20 cellular contexts compared by ENCODE assay signal in the genomic region with DNA sequence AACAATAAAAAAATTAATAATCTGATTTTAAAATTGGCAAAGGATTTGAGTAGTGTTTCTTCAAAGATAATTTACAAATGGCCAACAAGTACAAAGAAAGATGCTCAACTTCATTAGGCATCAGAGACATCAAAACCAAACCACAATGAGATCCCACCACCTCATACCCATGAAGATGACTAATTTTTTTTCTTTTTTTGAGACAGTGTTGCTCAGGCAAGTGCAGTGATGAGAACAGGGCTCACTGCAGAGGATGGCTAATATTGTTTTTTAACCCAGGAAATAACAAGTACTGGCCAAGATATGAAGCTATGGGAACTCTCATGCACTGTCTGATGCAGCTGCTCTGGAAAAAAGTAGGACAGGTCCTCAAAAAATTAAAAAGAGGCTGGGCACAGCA.
"Had no signal": no experiment of that assay in that cellular context is flagged by ENCODE, and none has a peak within 500 bp of the region (broad histone marks: within the 10 kb centered on the region; RNA-seq: fewer than 3 reads in every experiment).

No MANE protein-coding gene starts in this region.

- DNase-seq: activated CD4-positive, alpha-beta T cell treated with anti-CD3 and anti-CD28 coated beads, Interleukin-2, amount 10 ng/mL, durations not matched to agents 24 days and 14 days; activated CD4-positive, CD25-positive, alpha-beta regulatory T cell; activated CD8-positive, alpha-beta memory T cell treated with anti-CD3 and anti-CD28 coated beads, Interleukin-2, amount 50 U/mL, for 48 hours; activated gamma-delta T cell treated with Interleukin-2 at 50 U/mL for 16 hours; anterior cingulate cortex; body of pancreas; cortex of kidney; heart left ventricle; left ventricle myocardium superior; right cardiac atrium; stimulated activated CD4-positive, alpha-beta T cell treated with anti-CD3 and anti-CD28 coated beads, Interleukin-12 subunit alpha, Interleukin-12 subunit beta, amount 100 ng/mL, for 4 hours; stimulated activated CD4-positive, alpha-beta T cell treated with anti-CD3 and anti-CD28 coated beads, Interleukin-4, amount 100 ng/mL, for 4 hours; T1000; transverse colon; uterus had no signal

- H3K9me3 ChIP-seq: pancreas, transverse colon, uterus had no signal

- H3K4me3 Mint-ChIP-seq: activated CD4-positive, alpha-beta T cell treated with anti-CD3 and anti-CD28 coated beads, Interleukin-2, amount 10 ng/mL, durations not matched to agents 24 days and 14 days; activated T-helper 1 cell treated with anti-CD3 and anti-CD28 coated beads, Interleukin-12 subunit alpha, Interleukin-12 subunit beta, Interleukin-2, Interleukin-4 antibody, amounts not matched to agents 30 ng/mL and 10 ng/mL and 1 ng/mL, durations not matched to agents 14 hours and 24 hours and 36 hours; nephron had no signal

- H3K27me3 ChIP-seq: body of pancreas, cardiac muscle cell, heart left ventricle, pancreas, transverse colon, uterus had no signal

- H3K36me3 ChIP-seq: pancreas, uterus had no signal

- H3K27me3 Mint-ChIP-seq: activated CD4-positive, alpha-beta T cell treated with anti-CD3 and anti-CD28 coated beads, Interleukin-2, amount 10 ng/mL, durations not matched to agents 24 days and 14 days had no signal

- H3K27ac Mint-ChIP-seq: activated CD4-positive, alpha-beta T cell treated with anti-CD3 and anti-CD28 coated beads, Interleukin-2, amount 10 ng/mL, durations not matched to agents 24 days and 14 days; activated T-helper 1 cell treated with anti-CD3 and anti-CD28 coated beads, Interleukin-12 subunit alpha, Interleukin-12 subunit beta, Interleukin-2, Interleukin-4 antibody, amounts not matched to agents 30 ng/mL and 10 ng/mL and 1 ng/mL, durations not matched to agents 14 hours and 24 hours and 36 hours; nephron had no signal

- H3K9me3 Mint-ChIP-seq: activated CD4-positive, alpha-beta T cell treated with anti-CD3 and anti-CD28 coated beads, Interleukin-2, amount 10 ng/mL, durations not matched to agents 24 days and 14 days; activated T-helper 1 cell treated with anti-CD3 and anti-CD28 coated beads, Interleukin-12 subunit alpha, Interleukin-12 subunit beta, Interleukin-2, Interleukin-4 antibody, amounts not matched to agents 30 ng/mL and 10 ng/mL and 1 ng/mL, durations not matched to agents 14 hours and 24 hours and 36 hours; nephron had no signal

- ATAC-seq: body of pancreas, heart left ventricle, left ventricle myocardium superior, pancreas, right cardiac atrium had no signal

- H3K27ac ChIP-seq: cardiac muscle cell, epithelial cell of prostate, heart left ventricle, transverse colon, uterus had no signal

- H3K4me1 ChIP-seq: uterus had no signal

- H3K4me3 ChIP-seq: body of pancreas, cardiac muscle cell, heart left ventricle, pancreas, transverse colon, uterus had no signal
